ENCODE assay signal across 8 cellular contexts in genomic region chr1:178724386-178724733, GRCh38. TPM values are rescaled to one million over a fixed set of nuclear protein-coding genes. Genes with fewer than 3 reads are reported as not detected.
A peak's percentile ranks its signal among the peaks of the same experiment; 100 is the strongest.
DNase-seq lines count a peak whose midpoint lies in the region; TF ChIP-seq lines count a peak whose summit lies in the region.

No MANE protein-coding gene starts in this region.

- H3K9ac ChIP-seq in neural progenitor cell, result no peak overlapping the region

- H3K27me3 ChIP-seq in dorsolateral prefrontal cortex, result no peaks in the 10 kb centered on the region
- H3K27me3 ChIP-seq in neural progenitor cell, result peaks cover 16% of the 10 kb centered on the region

- H3K27ac Mint-ChIP-seq in CD14-positive monocyte (peak overlapping the region in 3 of 7 donors; percentile 55 to 82 (median 70)), neural progenitor cell (peak overlapping the region; percentile 87)

- peak overlapping the region in 39 of 59 donors; percentile 36 to 89 (median 76) for H3K27ac ChIP-seq in dorsolateral prefrontal cortex
- no peak overlapping the region for H3K27ac ChIP-seq in neural progenitor cell

- H2AFZ ChIP-seq in neural progenitor cell (replicated peaks), result peak overlapping the region; percentile 100

- no peaks in the 10 kb centered on the region for H3K9me3 ChIP-seq in neural progenitor cell (ENCODE audit: low read depth)

- peaks cover 7% of the 10 kb centered on the region for H4K20me1 ChIP-seq in neural progenitor cell (ENCODE audit: low read depth)

- no peak for TF ChIP-seq CTCF in CD14-positive monocyte (IDR thresholded peaks at IDR 0.05)
- no peak for TF ChIP-seq CTCF in LNCaP clone FGC (IDR thresholded peaks at IDR 0.05; ENCODE audit: control insufficient read depth, extremely low read depth, insufficient read depth)
- no peak for TF ChIP-seq CTCF in dorsolateral prefrontal cortex (IDR thresholded peaks at IDR 0.05 in 54 of 56, conservative IDR thresholded peaks at IDR 0.05 in 2 of 56; ENCODE audit: low read depth in 1 of 56, partially characterized antibody in 56 of 56)
- TF ChIP-seq CTCF in neural progenitor cell (IDR thresholded peaks at IDR 0.05), result no peak

- H3K27me3 Mint-ChIP-seq in CD14-positive monocyte (ENCODE audit: low read depth in 3 of 3), result peaks cover 0 to 4% (median 2%) of the 10 kb centered on the region in 3 donors
- peaks cover 2% of the 10 kb centered on the region for H3K27me3 Mint-ChIP-seq in neural progenitor cell (ENCODE audit: insufficient read depth, low read depth)

- H3K4me3 ChIP-seq in LNCaP clone FGC (ENCODE audit: low read depth, low read length) (peak overlapping the region; percentile 83), dorsolateral prefrontal cortex (peak overlapping the region; percentile 59 to 96 (median 80)), neural progenitor cell (peak overlapping the region; percentile 72)

- H3K79me2 ChIP-seq in neural progenitor cell (ENCODE audit: low read depth), result peaks cover 37% of the 10 kb centered on the region

- H3K4me1 ChIP-seq in neural progenitor cell, result peaks cover 21% of the 10 kb centered on the region

- intact Hi-C loops in CD14-positive monocyte (cut with micrococcal nuclease) (no loop called here), dorsolateral prefrontal cortex (cut with DNase I) (loop anchor here in 1 of 2 donors (10.0 kb wide), 1 partner anchor 180 kb away; no protein-coding TSS in a partner anchor)

- H3K36me3 ChIP-seq in neural progenitor cell, result no peaks in the 10 kb centered on the region

- H3K36me3 Mint-ChIP-seq in CD14-positive monocyte (no peaks in the 10 kb centered on the region), neural progenitor cell (peaks cover 9% of the 10 kb centered on the region)

- H3K4me3 Mint-ChIP-seq in CD14-positive monocyte (peak overlapping the region; percentile 88 to 89), neural progenitor cell (peak overlapping the region; percentile 90)

- DNase-seq in CD14-positive monocyte (ENCODE audit: low spot score) (no peak), LNCaP clone FGC (ENCODE audit: low read depth) (no peak), dorsolateral prefrontal cortex (no peak), neural progenitor cell (ENCODE audit: low spot score) (peak; percentile 9), OCI-M2 (lab: John Stamatoyannopoulos, UW; ENCODE audit: unreplicated experiment) (no peak), AG08395 (ENCODE audit: low spot score) (no peak), NCI-H1417 (lab: John Stamatoyannopoulos, UW) (no peak)
- no peak for DNase-seq in activated CD4-positive, CD25-positive, alpha-beta regulatory T cell (lab: John Stamatoyannopoulos, UW)

- H3K9me3 Mint-ChIP-seq in CD14-positive monocyte (peaks cover 0 to 2% (median 0%) of the 10 kb centered on the region in 7 donors), neural progenitor cell (peaks cover 7% of the 10 kb centered on the region)

- peaks cover 21% of the 10 kb centered on the region for H3F3A ChIP-seq in neural progenitor cell (ENCODE audit: low read depth)

- H3K4me2 ChIP-seq in neural progenitor cell, result peak overlapping the region; percentile 78

- H3K4me1 Mint-ChIP-seq in CD14-positive monocyte, result peaks cover 13% of the 10 kb centered on the region
- H3K4me1 Mint-ChIP-seq in neural progenitor cell, result peaks cover 24% of the 10 kb centered on the region

RNA-seq across cellular contexts. Expression of gene RALGPS2, which starts 0.7 kb away (rescaled TPM):
- 1 to 10 TPM; 2.3 to 4.2 TPM for polyA plus RNA-seq in CD14-positive monocyte
- total RNA-seq in dorsolateral prefrontal cortex, result 10 to 100 TPM in 115 of 120 experiments, 1 to 10 TPM in 5; 6.9 to 25.1 (median 15.1) TPM
- total RNA-seq in neural progenitor cell (ENCODE audit: low replicate concordance), result 46.8 and 78.7 TPM in 2 replicates
